ENCODE assay signal across 9 cellular contexts in genomic region chr4:54063737-54064316, GRCh38. TPM values are rescaled to one million over a fixed set of nuclear protein-coding genes. Genes with fewer than 3 reads are reported as not detected.
DNase-seq lines count a peak whose midpoint lies in the region; ATAC-seq and TF ChIP-seq lines count a peak whose summit lies in the region.
"Had no signal": no experiment of that assay in that cellular context is flagged by ENCODE, and none has a peak within 500 bp of the region (broad histone marks: within the 10 kb centered on the region; RNA-seq: fewer than 3 reads in every experiment).

No MANE protein-coding gene starts in this region.

- H3K27ac ChIP-seq in BLaER1 treated with 17β-estradiol and CSF1 and Interleukin-3, amounts not matched to agents 10 nM and 100 nM = peak overlapping the region; percentile 95 to 100 (median 98)

- peaks cover 31 to 57% (median 50%) of the 10 kb centered on the region in 10 experiments for H3K4me1 ChIP-seq in BLaER1 treated with 17β-estradiol and CSF1 and Interleukin-3, amounts not matched to agents 10 nM and 100 nM

- TF ChIP-seq CTCF in cardiac fibroblast (IDR thresholded peaks at IDR 0.05; ENCODE audit: low read depth, low read length) = no peak

- peak overlapping the region; percentile 97 to 100 (median 98) for H3K9ac ChIP-seq in BLaER1 treated with 17β-estradiol and CSF1 and Interleukin-3, amounts not matched to agents 10 nM and 100 nM

- no peaks in the 10 kb centered on the region for H3K27me3 ChIP-seq in BLaER1 treated with 17β-estradiol and CSF1 and Interleukin-3, amounts not matched to agents 10 nM and 100 nM

- no peaks in the 10 kb centered on the region for H3K9me3 ChIP-seq in BLaER1 treated with 17β-estradiol and CSF1 and Interleukin-3, amounts not matched to agents 10 nM and 100 nM (replicated peaks in 1 of 11)

- peaks cover 0 to 9% (median 0%) of the 10 kb centered on the region in 11 experiments; a peak in 2 of 22 replicates for H3K36me3 ChIP-seq in BLaER1 treated with 17β-estradiol and CSF1 and Interleukin-3, amounts not matched to agents 10 nM and 100 nM

- ATAC-seq in GM19043 (IDR thresholded peaks at IDR 0.05; ENCODE audit: low read depth, unreplicated experiment) = peak; percentile 22
- peak; percentile 41 for ATAC-seq in HG03354 (IDR thresholded peaks at IDR 0.05; ENCODE audit: poor library complexity, severe bottlenecking, unreplicated experiment)
- peak; percentile 40 for ATAC-seq in left colon

- intact Hi-C loops in left colon (cut with DNase I, micrococcal nuclease) = no loop called here

- peak; percentile 12 for DNase-seq in T-helper 22 cell (ENCODE audit: low read depth)
- DNase-seq in cardiac fibroblast (ENCODE audit: low read depth in 2 of 2) = peak; percentile 29 to 31
- DNase-seq in left colon = peak; percentile 33 to 55
- DNase-seq in stimulated activated CD4-positive, alpha-beta T cell treated with anti-CD3 and anti-CD28 coated beads, Interleukin-4, amount 100 ng/mL, for 48 hours (ENCODE audit: low read depth in 2 of 2) = peak; percentile 4 to 23
- no peak for DNase-seq in DMS114 treated with DMSO at 0.1 percent for 48 hours (lab: John Stamatoyannopoulos, UW; ENCODE audit: unreplicated experiment)

- peak overlapping the region; percentile 70 to 98 (median 89) for H3K4me2 ChIP-seq in BLaER1 treated with 17β-estradiol and CSF1 and Interleukin-3, amounts not matched to agents 10 nM and 100 nM

- H4K20me1 ChIP-seq in BLaER1 treated with 17β-estradiol and CSF1 and Interleukin-3, amounts not matched to agents 10 nM and 100 nM = peaks cover 28 to 47% (median 42%) of the 10 kb centered on the region in 11 experiments; a peak in 20 of 22 replicates

- H3K4me3 ChIP-seq in BLaER1 treated with 17β-estradiol and CSF1 and Interleukin-3, amounts not matched to agents 10 nM and 100 nM = peak overlapping the region; percentile 74 to 99 (median 91)
- H3K4me3 ChIP-seq in cardiac fibroblast (replicated peaks in 1 of 2; ENCODE audit: low read depth in 2 of 2, low read length in 2 of 2) = peak overlapping the region; percentile 83 to 93

RNA-seq across cellular contexts. Expression of gene CHIC2, which starts 0.6 kb away (rescaled TPM):
- 10 to 100 TPM; 19.2 to 21.2 TPM for total RNA-seq in left colon

RNA-seq across cellular contexts. Expression of gene GSX2, which starts 36.1 kb away (rescaled TPM):
- not detected for total RNA-seq in left colon
- total RNA-seq: T-helper 1 cell treated with Interleukin-12 subunit alpha and Interleukin-12 subunit beta and Interleukin-4 antibody, amounts not matched to agents 30 ng/mL and 1 ng/mL, for 36 hours had no signal
